14 cellular contexts compared by ENCODE assay signal in the genomic region with DNA sequence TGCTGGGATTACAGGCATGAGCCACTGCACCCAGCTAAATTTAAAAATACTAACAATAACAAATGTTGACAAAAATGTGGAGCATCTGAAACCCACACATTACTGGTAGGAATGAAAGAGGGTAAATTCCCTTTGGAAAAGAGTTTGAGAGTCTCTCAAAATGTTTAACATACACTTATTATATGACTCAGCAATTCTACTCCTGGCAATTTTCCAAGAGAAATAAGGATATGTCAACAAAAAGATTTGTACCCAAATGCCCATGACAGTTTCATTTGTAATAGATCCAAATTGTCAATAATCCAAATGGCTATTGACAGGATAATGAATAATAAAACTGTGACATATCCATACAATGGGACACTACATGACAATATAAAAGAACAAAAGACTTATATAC. TPM values are rescaled to one million over a fixed set of nuclear protein-coding genes. Genes with fewer than 3 reads are reported as not detected.
A peak's percentile ranks its signal among the peaks of the same experiment; 100 is the strongest.
DNase-seq lines count a peak whose midpoint lies in the region; ATAC-seq and TF ChIP-seq lines count a peak whose summit lies in the region.
"Had no signal": no experiment of that assay in that cellular context is flagged by ENCODE, and none has a peak within 500 bp of the region (broad histone marks: within the 10 kb centered on the region; RNA-seq: fewer than 3 reads in every experiment).

No MANE protein-coding gene starts in this region.

- TF ChIP-seq CTCF in hepatocyte (IDR thresholded peaks at IDR 0.05; ENCODE audit: poor library complexity), result no peak

- DNase-seq in DMS153 treated with DMSO at 0.1 percent for 48 hours (lab: John Stamatoyannopoulos, UW; ENCODE audit: unreplicated experiment) (peak; percentile 16), NCI-H510A (lab: John Stamatoyannopoulos, UW) (peak; percentile 7), fibroblast of gingiva (ENCODE audit: low read depth) (peak; percentile 7), NCI-H2227 (lab: John Stamatoyannopoulos, UW; ENCODE audit: unreplicated experiment) (no peak), hepatocyte (ENCODE audit: low spot score) (no peak)
- DNase-seq: Caco-2; effector CD4-positive, alpha-beta T cell; Kasumi-1; spleen had no signal

- H3K9me3 ChIP-seq in hepatocyte (ENCODE audit: low read depth), result no peaks in the 10 kb centered on the region
- H3K9me3 ChIP-seq: Caco-2, spleen had no signal

- H3K36me3 ChIP-seq in ACC112 (ENCODE audit: insufficient read depth, low read length), result no peaks in the 10 kb centered on the region
- no peaks in the 10 kb centered on the region for H3K36me3 ChIP-seq in hepatocyte (replicated peaks; ENCODE audit: insufficient read depth, low read depth)

- H2AFZ ChIP-seq in ACC112 (ENCODE audit: low read length, unreplicated experiment) (no peak overlapping the region), hepatocyte (no peak overlapping the region)

- no peak overlapping the region for H3K4me2 ChIP-seq in hepatocyte

- no peaks in the 10 kb centered on the region for H3K9me2 ChIP-seq in hepatocyte (replicated peaks; ENCODE audit: insufficient read depth)

- H3K79me2 ChIP-seq in ACC112 (ENCODE audit: control insufficient read depth, insufficient read depth, low read length, unreplicated experiment) (no peaks in the 10 kb centered on the region), hepatocyte (no peaks in the 10 kb centered on the region)

- no peak for ATAC-seq in activated CD4-positive, CD25-positive, alpha-beta regulatory T cell treated with anti-CD3 and anti-CD28 coated beads, Interleukin-2, amount 50 U/mL, for 24 hours
- no peak for ATAC-seq in GM21528 (IDR thresholded peaks at IDR 0.05; ENCODE audit: low FRiP score, unreplicated experiment)

- H3K27ac ChIP-seq in ACC112 (ENCODE audit: low read depth, low read length) (0 out of 2 replicates have a peak overlapping the region, but pooled peaks have one; percentile 17), hepatocyte (no peak overlapping the region)

- no peaks in the 10 kb centered on the region for H3K27me3 ChIP-seq in ACC112 (ENCODE audit: insufficient read depth, low read length)
- no peaks in the 10 kb centered on the region for H3K27me3 ChIP-seq in hepatocyte
- H3K27me3 ChIP-seq: spleen had no signal

- no peaks in the 10 kb centered on the region for H4K20me1 ChIP-seq in hepatocyte (ENCODE audit: insufficient read depth, poor library complexity, severe bottlenecking)

- H3K4me3 ChIP-seq in ACC112 (ENCODE audit: low read depth, low read length), result no peak overlapping the region
- H3K4me3 ChIP-seq in hepatocyte, result no peak overlapping the region

- H3K4me1 ChIP-seq in ACC112 (ENCODE audit: control insufficient read depth, insufficient read depth, low read length, unreplicated experiment) (peaks cover 22% of the 10 kb centered on the region), hepatocyte (ENCODE audit: insufficient read depth) (no peaks in the 10 kb centered on the region)
- H3K4me1 ChIP-seq: Caco-2 had no signal

RNA-seq across cellular contexts. Expression of gene HCLS1, which starts 9.0 kb away (rescaled TPM):
- 1.3 TPM in 2 replicates for total RNA-seq in hepatocyte
- 1.1 TPM in 1 of 2 replicates, not detected in the other for polyA plus RNA-seq in hepatocyte

RNA-seq across cellular contexts. Expression of gene FBXO40, which starts 58.5 kb away (rescaled TPM):
- not detected in 2 replicates for total RNA-seq in hepatocyte
- polyA plus RNA-seq in hepatocyte, result not detected in 2 replicates
- total RNA-seq: activated CD8-positive, alpha-beta memory T cell treated with anti-CD3 and anti-CD28 coated beads for 36 hours; Caco-2; spleen; T-helper 1 cell treated with Interleukin-12 subunit alpha and Interleukin-12 subunit beta and Interleukin-4 antibody, amounts not matched to agents 30 ng/mL and 1 ng/mL, for 36 hours had no signal
- polyA plus RNA-seq: spleen had no signal

Comparison
In these comparisons a context has a peak if more than half of its experiments do, and no peak if none do; other contexts are left out.
1. DNase-seq: peak in DMS153 treated with DMSO at 0.1 percent for 48 hours (single experiment), NCI-H510A (single experiment) and fibroblast of gingiva (single experiment); none in NCI-H2227 (single experiment) and hepatocyte (single experiment).